In genomic region chr10:22606164-22606614, GRCh38 we compare ENCODE assay signal across 9 cellular contexts.
DNase-seq lines count a peak whose midpoint lies in the region; ATAC-seq and TF ChIP-seq lines count a peak whose summit lies in the region.
"Had no signal": no experiment of that assay in that cellular context is flagged by ENCODE, and none has a peak within 500 bp of the region (broad histone marks: within the 10 kb centered on the region; RNA-seq: fewer than 3 reads in every experiment).

No MANE protein-coding gene starts in this region.

- peaks cover 0 to 8% of the 10 kb centered on the region in 2 donors for H3K4me1 ChIP-seq in lung (ENCODE audit: control insufficient read depth in 2 of 2, insufficient read depth in 2 of 2, low read length in 2 of 2)

- H3K9me3 Mint-ChIP-seq in activated T-helper 2 cell treated with anti-CD3 and anti-CD28 coated beads, Interferon-gamma antibody, Interleukin-2, Interleukin-4, amounts not matched to agents 10 μg/mL and 5 μg/mL and 100 μg/mL, durations not matched to agents 14 hours and 24 hours and 36 hours: no peaks in the 10 kb centered on the region

- peaks cover 80% of the 10 kb centered on the region for H3K36me3 Mint-ChIP-seq in activated T-helper 2 cell treated with anti-CD3 and anti-CD28 coated beads, Interferon-gamma antibody, Interleukin-2, Interleukin-4, amounts not matched to agents 10 μg/mL and 5 μg/mL and 100 μg/mL, durations not matched to agents 14 hours and 24 hours and 36 hours (ENCODE audit: low read depth)

- ATAC-seq in GM18502 (IDR thresholded peaks at IDR 0.05; ENCODE audit: poor library complexity, unreplicated experiment): peak; percentile 92
- ATAC-seq in GM21526 (IDR thresholded peaks at IDR 0.05; ENCODE audit: low FRiP score, unreplicated experiment): peak; percentile 93
- peak; percentile 90 for ATAC-seq in HG03575 (IDR thresholded peaks at IDR 0.05; ENCODE audit: extremely low read depth, insufficient number of reproducible peaks, low FRiP score, unreplicated experiment)
- peak; percentile 53 for ATAC-seq in lung (ENCODE audit: insufficient read depth, low FRiP score)

- no peak for TF ChIP-seq CTCF in lung (IDR thresholded peaks at IDR 0.05; ENCODE audit: control extremely low read depth, extremely low read depth)

- peaks cover 47% of the 10 kb centered on the region for H3K4me1 Mint-ChIP-seq in activated T-helper 2 cell treated with anti-CD3 and anti-CD28 coated beads, Interferon-gamma antibody, Interleukin-2, Interleukin-4, amounts not matched to agents 10 μg/mL and 5 μg/mL and 100 μg/mL, durations not matched to agents 14 hours and 24 hours and 36 hours (ENCODE audit: low read depth)

- no peak for DNase-seq in activated T-helper 2 cell treated with anti-CD3 and anti-CD28 coated beads, Interferon-gamma antibody, Interleukin-2, Interleukin-4, amounts not matched to agents 10 μg/mL and 5 μg/mL and 100 μg/mL, durations not matched to agents 14 hours and 24 hours and 36 hours (ENCODE audit: low spot score)
- DNase-seq in lung (ENCODE audit: low spot score) (no peak), putamen (ENCODE audit: low spot score) (no peak), epidermal melanocyte (ENCODE audit: insufficient read length, low spot score) (no peak)
- DNase-seq in stimulated activated CD4-positive, alpha-beta T cell treated with anti-CD3 and anti-CD28 coated beads, Interleukin-4, amount 100 ng/mL, for 24 hours: no peak

- intact Hi-C loops in activated T-helper 2 cell treated with anti-CD3 and anti-CD28 coated beads, Interferon-gamma antibody, Interleukin-2, Interleukin-4, amounts not matched to agents 10 μg/mL and 5 μg/mL and 100 μg/mL, durations not matched to agents 14 hours and 24 hours and 36 hours (cut with micrococcal nuclease): no loop called here

- peak overlapping the region; percentile 43 for H3K27ac Mint-ChIP-seq in activated T-helper 2 cell treated with anti-CD3 and anti-CD28 coated beads, Interferon-gamma antibody, Interleukin-2, Interleukin-4, amounts not matched to agents 10 μg/mL and 5 μg/mL and 100 μg/mL, durations not matched to agents 14 hours and 24 hours and 36 hours

- H3K9me3 ChIP-seq in lung (ENCODE audit: control insufficient read depth in 2 of 2, insufficient read depth in 1 of 2, low read length in 1 of 2): no peaks in the 10 kb centered on the region

- peaks cover 0 to 3% of the 10 kb centered on the region in 2 donors for H3K36me3 ChIP-seq in lung (ENCODE audit: control insufficient read depth in 2 of 2, insufficient read depth in 2 of 2, low read length in 2 of 2)

- peak overlapping the region; percentile 37 for H3K4me3 Mint-ChIP-seq in activated T-helper 2 cell treated with anti-CD3 and anti-CD28 coated beads, Interferon-gamma antibody, Interleukin-2, Interleukin-4, amounts not matched to agents 10 μg/mL and 5 μg/mL and 100 μg/mL, durations not matched to agents 14 hours and 24 hours and 36 hours (ENCODE audit: low read depth)

- peak overlapping the region in 1 of 2 donors; percentile 61 for H3K27ac ChIP-seq in lung (ENCODE audit: low read depth in 1 of 2, low read length in 1 of 2)
- H3K27ac ChIP-seq: VCaP had no signal

- 38 to 54% methylated on average over 6 of the region's 6 CpGs for WGBS in lung, 2 donors

- H3K27me3 ChIP-seq in lung (ENCODE audit: control insufficient read depth, insufficient read depth): no peaks in the 10 kb centered on the region

- H3K4me3 ChIP-seq in lung: no peak overlapping the region

- no peaks in the 10 kb centered on the region for H3K27me3 Mint-ChIP-seq in activated T-helper 2 cell treated with anti-CD3 and anti-CD28 coated beads, Interferon-gamma antibody, Interleukin-2, Interleukin-4, amounts not matched to agents 10 μg/mL and 5 μg/mL and 100 μg/mL, durations not matched to agents 14 hours and 24 hours and 36 hours (ENCODE audit: low read depth)
